In genomic region chr13:47327856-47328255, GRCh38 we compare ENCODE assay signal across 14 cellular contexts.
DNase-seq lines count a peak whose midpoint lies in the region; ATAC-seq and TF ChIP-seq lines count a peak whose summit lies in the region.
"Had no signal": no experiment of that assay in that cellular context is flagged by ENCODE, and none has a peak within 500 bp of the region (broad histone marks: within the 10 kb centered on the region; RNA-seq: fewer than 3 reads in every experiment).

No MANE protein-coding gene starts in this region.

- H3K4me3 ChIP-seq in AG09309 (ENCODE audit: control insufficient read depth, low read depth, low read length) = no peak overlapping the region
- H3K4me3 ChIP-seq in fibroblast of pulmonary artery (replicated peaks; ENCODE audit: low read depth, low read length) = no peak overlapping the region

- DNase-seq in AG09309 (ENCODE audit: low read depth) (peak; percentile 18), MV-4-11 (lab: John Stamatoyannopoulos, UW) (peak; percentile 2), amniotic epithelial cell (ENCODE audit: low read depth) (peak; percentile 52), fibroblast of pulmonary artery (ENCODE audit: low read depth) (peak; percentile 28), T1000 (lab: John Stamatoyannopoulos, UW) (no peak), HUDEP-2 (lab: John Stamatoyannopoulos, UW; ENCODE audit: unreplicated experiment in 76 of 76) (no peak)
- DNase-seq: ACHN; AML-193; CD4-positive, alpha-beta T cell; DMS153; DMS79; GDM1; H9 had no signal

- no peak for ATAC-seq in GM18868 (IDR thresholded peaks at IDR 0.05; ENCODE audit: unreplicated experiment)

- TF ChIP-seq CTCF in AG09309 (IDR thresholded peaks at IDR 0.05; ENCODE audit: control insufficient read depth, insufficient read depth, low read depth, low read length, missing control alignments) = no peak
- no peak for TF ChIP-seq CTCF in fibroblast of pulmonary artery (IDR thresholded peaks at IDR 0.05; ENCODE audit: low read length, missing control alignments)

Comparison
In these comparisons a context has a peak if more than half of its experiments do, and no peak if none do; other contexts are left out.
1. DNase-seq: peak in AG09309 (single experiment), MV-4-11 (single experiment), amniotic epithelial cell (single experiment) and fibroblast of pulmonary artery (single experiment); none in T1000 (single experiment) and HUDEP-2 (0 of 76).